ENCODE assay signal across 12 cellular contexts in genomic region chr16:25052530-25052929, GRCh38. TPM values are rescaled to one million over a fixed set of nuclear protein-coding genes. Genes with fewer than 3 reads are reported as not detected.
DNase-seq lines count a peak whose midpoint lies in the region; ATAC-seq and TF ChIP-seq lines count a peak whose summit lies in the region.
"Had no signal": no experiment of that assay in that cellular context is flagged by ENCODE, and none has a peak within 500 bp of the region (broad histone marks: within the 10 kb centered on the region; RNA-seq: fewer than 3 reads in every experiment).

No MANE protein-coding gene starts in this region.

- H3K27ac ChIP-seq in right lobe of liver: peak overlapping the region in 1 of 3 donors; percentile 6
- H3K27ac ChIP-seq: neutrophil, SJSA1 had no signal

- H3K27me3 Mint-ChIP-seq in natural killer cell treated with Interleukin-12 subunit alpha and Interleukin-12 subunit beta and Interleukin-15 and Interleukin-18, amount 100 ng/mL, for 72 hours: no peaks in the 10 kb centered on the region
- no peaks in the 10 kb centered on the region for H3K27me3 Mint-ChIP-seq in natural killer cell (ENCODE audit: low read depth in 2 of 2)
- no peaks in the 10 kb centered on the region for H3K27me3 Mint-ChIP-seq in activated naive CD8-positive, alpha-beta T cell

- H3K27ac Mint-ChIP-seq in natural killer cell treated with Interleukin-12 subunit alpha and Interleukin-12 subunit beta and Interleukin-15 and Interleukin-18, amount 100 ng/mL, for 72 hours: peak overlapping the region; percentile 99 to 100
- no peak overlapping the region for H3K27ac Mint-ChIP-seq in natural killer cell
- peak overlapping the region; percentile 83 for H3K27ac Mint-ChIP-seq in activated naive CD8-positive, alpha-beta T cell

- no peak for ATAC-seq in natural killer cell treated with Interleukin-12 subunit alpha and Interleukin-12 subunit beta and Interleukin-15 and Interleukin-18, amount 100 ng/mL, for 72 hours
- no peak for ATAC-seq in natural killer cell
- ATAC-seq in right lobe of liver: peak; percentile 45 to 69 (median 66)

- H3K27me3 ChIP-seq in right lobe of liver: no peaks in the 10 kb centered on the region
- H3K27me3 ChIP-seq in H7 (ENCODE audit: control insufficient read depth, insufficient read depth, low read length): no peaks in the 10 kb centered on the region
- H3K27me3 ChIP-seq: neutrophil, SJSA1 had no signal

- H3K4me3 Mint-ChIP-seq in natural killer cell treated with Interleukin-12 subunit alpha and Interleukin-12 subunit beta and Interleukin-15 and Interleukin-18, amount 100 ng/mL, for 72 hours: peak overlapping the region; percentile 95
- H3K4me3 Mint-ChIP-seq in natural killer cell: no peak overlapping the region
- H3K4me3 Mint-ChIP-seq in activated naive CD8-positive, alpha-beta T cell: peak overlapping the region; percentile 66

- H3K4me3 ChIP-seq in right lobe of liver (peak overlapping the region; percentile 17 to 45 (median 42)), H7 (ENCODE audit: insufficient read depth, low read depth, low read length) (no peak overlapping the region)
- H3K4me3 ChIP-seq: SJSA1 had no signal

- no peak for DNase-seq in natural killer cell treated with Interleukin-12 subunit alpha and Interleukin-12 subunit beta and Interleukin-15 and Interleukin-18, amount 100 ng/mL, for 72 hours (ENCODE audit: low spot score)
- DNase-seq in natural killer cell (no peak), right lobe of liver (peak in 2 of 3 donors; percentile 34 to 57), H7 (no peak), posterior vena cava (ENCODE audit: low spot score) (no peak), HuH-7.5 (ENCODE audit: low spot score) (no peak)
- DNase-seq in stimulated activated CD4-positive, alpha-beta T cell treated with anti-CD3 and anti-CD28 coated beads, Interleukin-2, amount 100 ng/mL, for 48 hours: no peak
- DNase-seq: NCI-H524 treated with DMSO at 0.1 percent for 48 hours; stimulated activated CD4-positive, alpha-beta T cell treated with anti-CD3 and anti-CD28 coated beads, Interleukin-1b, Interleukin-23, amount 100 ng/mL, for 48 hours had no signal

- H3K36me3 ChIP-seq in right lobe of liver: no peaks in the 10 kb centered on the region
- no peaks in the 10 kb centered on the region for H3K36me3 ChIP-seq in H7 (replicated peaks; ENCODE audit: control insufficient read depth, insufficient read depth, low read length)
- H3K36me3 ChIP-seq: neutrophil, SJSA1 had no signal

- H3K36me3 Mint-ChIP-seq in natural killer cell treated with Interleukin-12 subunit alpha and Interleukin-12 subunit beta and Interleukin-15 and Interleukin-18, amount 100 ng/mL, for 72 hours: no peaks in the 10 kb centered on the region
- no peaks in the 10 kb centered on the region for H3K36me3 Mint-ChIP-seq in natural killer cell
- no peaks in the 10 kb centered on the region for H3K36me3 Mint-ChIP-seq in activated naive CD8-positive, alpha-beta T cell

- intact Hi-C loops in natural killer cell (cut with micrococcal nuclease): no loop called here
- intact Hi-C loops in right lobe of liver (cut with DNase I): loop anchor here in 1 of 2 donors (5.0 kb wide), 1 partner anchor 75 kb away; no protein-coding TSS in a partner anchor
- intact Hi-C loops in posterior vena cava (cut with DNase I): loop anchor here in 1 of 2 donors (5.0 kb wide), 1 partner anchor 75 kb away; no protein-coding TSS in a partner anchor

- H3K9me3 ChIP-seq in right lobe of liver: no peaks in the 10 kb centered on the region
- H3K9me3 ChIP-seq: neutrophil, SJSA1 had no signal

- 18% methylated on average over 4 of the region's 4 CpGs for WGBS in right lobe of liver (ENCODE audit: insufficient coverage, low coverage, low lambda C conversion rate, missing lambda C conversion rate)

- peaks cover 0 to 12% (median 0%) of the 10 kb centered on the region in 4 donors for H3K4me1 ChIP-seq in right lobe of liver

- TF ChIP-seq CTCF in natural killer cell (IDR thresholded peaks at IDR 0.05): no peak
- no peak for TF ChIP-seq CTCF in right lobe of liver (IDR thresholded peaks at IDR 0.05)

- H3K9me3 Mint-ChIP-seq in natural killer cell treated with Interleukin-12 subunit alpha and Interleukin-12 subunit beta and Interleukin-15 and Interleukin-18, amount 100 ng/mL, for 72 hours: no peaks in the 10 kb centered on the region
- H3K9me3 Mint-ChIP-seq in natural killer cell: no peaks in the 10 kb centered on the region
- H3K9me3 Mint-ChIP-seq in activated naive CD8-positive, alpha-beta T cell (ENCODE audit: low read depth): no peaks in the 10 kb centered on the region

- TF ChIP-seq POLR2A in right lobe of liver (IDR thresholded peaks at IDR 0.05): no peak

- peaks cover 37 to 50% of the 10 kb centered on the region in 2 donors for H3K4me1 Mint-ChIP-seq in natural killer cell treated with Interleukin-12 subunit alpha and Interleukin-12 subunit beta and Interleukin-15 and Interleukin-18, amount 100 ng/mL, for 72 hours (ENCODE audit: low read depth in 2 of 2)
- H3K4me1 Mint-ChIP-seq in natural killer cell: peaks cover 26 to 31% of the 10 kb centered on the region in 2 donors
- peaks cover 59% of the 10 kb centered on the region for H3K4me1 Mint-ChIP-seq in activated naive CD8-positive, alpha-beta T cell (ENCODE audit: low read depth)

RNA-seq across cellular contexts. Expression of gene ARHGAP17, which starts 37.4 kb away (rescaled TPM):
- 10 to 100 TPM; 67.2 to 83.5 TPM for total RNA-seq in natural killer cell treated with Interleukin-12 subunit alpha and Interleukin-12 subunit beta and Interleukin-15 and Interleukin-18, amount 100 ng/mL, for 72 hours
- total RNA-seq in natural killer cell (10 to 100 TPM; 67.0 to 85.7 (median 84.7) TPM), right lobe of liver (10 to 100 TPM; 20.9 to 33.9 (median 26.3) TPM), posterior vena cava (10 to 100 TPM; 71.1 to 81.2 TPM)
- total RNA-seq in H7 (2014; rRNA removed; shearing (Covaris generic)): 31.3 and 33.3 TPM in 2 replicates

RNA-seq across cellular contexts. Expression of gene LCMT1, which starts 59.0 kb away (rescaled TPM):
- 10 to 100 TPM; 42.6 to 50.0 TPM for total RNA-seq in natural killer cell treated with Interleukin-12 subunit alpha and Interleukin-12 subunit beta and Interleukin-15 and Interleukin-18, amount 100 ng/mL, for 72 hours
- total RNA-seq in natural killer cell (10 to 100 TPM; 28.8 to 49.5 (median 43.0) TPM), right lobe of liver (10 to 100 TPM in 3 of 6 experiments, 1 to 10 TPM in 3; 6.2 to 12.0 (median 8.9) TPM), posterior vena cava (10 to 100 TPM; 23.2 to 26.5 TPM)
- 32.5 and 37.6 TPM in 2 replicates for total RNA-seq in H7 (2014; rRNA removed; shearing (Covaris generic))

Comparison
In these comparisons a context has a peak if more than half of its experiments do, and no peak if none do; other contexts are left out.
1. H3K27ac Mint-ChIP-seq: peak in natural killer cell treated with Interleukin-12 subunit alpha and Interleukin-12 subunit beta and Interleukin-15 and Interleukin-18, amount 100 ng/mL, for 72 hours (2 of 2) and activated naive CD8-positive, alpha-beta T cell (single experiment); none in natural killer cell (0 of 2).
2. ATAC-seq: peak in right lobe of liver (4 of 4); none in natural killer cell treated with Interleukin-12 subunit alpha and Interleukin-12 subunit beta and Interleukin-15 and Interleukin-18, amount 100 ng/mL, for 72 hours (0 of 2) and natural killer cell (0 of 3).
3. DNase-seq: peak in right lobe of liver (2 of 3); none in natural killer cell treated with Interleukin-12 subunit alpha and Interleukin-12 subunit beta and Interleukin-15 and Interleukin-18, amount 100 ng/mL, for 72 hours (single experiment), natural killer cell (single experiment), H7 (single experiment), posterior vena cava (single experiment), stimulated activated CD4-positive, alpha-beta T cell treated with anti-CD3 and anti-CD28 coated beads, Interleukin-2, amount 100 ng/mL, for 48 hours (0 of 2) and HuH-7.5 (single experiment).